Comparison of ENCODE assay signal across 8 cellular contexts in genomic region chr20:10447028-10447427, GRCh38. TPM values are rescaled to one million over a fixed set of nuclear protein-coding genes. Genes with fewer than 3 reads are reported as not detected.
DNase-seq lines count a peak whose midpoint lies in the region; ATAC-seq, FAIRE-seq and TF ChIP-seq lines count a peak whose summit lies in the region.

No MANE protein-coding gene starts in this region.

- no peak for FAIRE-seq in D721Med (lab: Jason Lieb, UNC)

- no peaks in the 10 kb centered on the region for H3K9me3 Mint-ChIP-seq in CD8-positive, alpha-beta memory T cell
- no peaks in the 10 kb centered on the region for H3K9me3 Mint-ChIP-seq in mesothelial cell of epicardium

- H3K79me2 ChIP-seq in OCI-LY7 (ENCODE audit: insufficient read depth, low read depth, low read length), result peaks cover 28% of the 10 kb centered on the region; the same call in 1 of the 2 replicates

- no peaks in the 10 kb centered on the region for H3K36me3 ChIP-seq in CD8-positive, alpha-beta memory T cell (ENCODE audit: insufficient read depth, low read length)
- peaks cover 5% of the 10 kb centered on the region for H3K36me3 ChIP-seq in OCI-LY7 (ENCODE audit: insufficient read depth, low read length)

- peak; percentile 12 to 66 (median 32) for DNase-seq in CD8-positive, alpha-beta memory T cell
- DNase-seq in OCI-LY7 (ENCODE audit: low spot score) (peak; percentile 54), mesothelial cell of epicardium (ENCODE audit: low spot score in 2 of 2, unreplicated experiment in 2 of 2) (no peak), posterior cingulate gyrus (no peak), D721Med (ENCODE audit: insufficient read length, low spot score) (no peak)
- peak; percentile 58 for DNase-seq in activated naive CD4-positive, alpha-beta T cell treated with Interleukin-2 at 50 U/mL for 16 hours

- H3K4me3 Mint-ChIP-seq in CD8-positive, alpha-beta memory T cell, result peak overlapping the region; percentile 49 to 89 (median 75)
- H3K4me3 Mint-ChIP-seq in mesothelial cell of epicardium, result no peak overlapping the region

- CTCF ChIA-PET in CD8-positive, alpha-beta memory T cell (lab: Charles Lee), result no interaction called here
- CTCF ChIA-PET in OCI-LY7 (lab: Charles Lee; ENCODE audit: unreplicated experiment), result no interaction called here

- H3K27me3 ChIP-seq in CD8-positive, alpha-beta memory T cell (ENCODE audit: insufficient read depth, low read length, poor library complexity, severe bottlenecking), result no peaks in the 10 kb centered on the region

- H4K20me1 ChIP-seq in OCI-LY7 (ENCODE audit: insufficient read depth, low read length), result peaks cover 3% of the 10 kb centered on the region; the same call in 1 of the 2 replicates

- no peak overlapping the region for H3K4me3 ChIP-seq in CD8-positive, alpha-beta memory T cell (ENCODE audit: low read length)
- H3K4me3 ChIP-seq in OCI-LY7 (ENCODE audit: low read depth, low read length, poor library complexity, severe bottlenecking), result peak overlapping the region; percentile 31

- H3K27me3 Mint-ChIP-seq in CD8-positive, alpha-beta memory T cell, result no peaks in the 10 kb centered on the region
- H3K27me3 Mint-ChIP-seq in mesothelial cell of epicardium (ENCODE audit: low read depth), result no peaks in the 10 kb centered on the region

- POLR2A ChIA-PET in CD8-positive, alpha-beta memory T cell (lab: Charles Lee), result no interaction called here
- POLR2A ChIA-PET in OCI-LY7 (lab: Charles Lee), result no interaction called here

- H3K4me1 Mint-ChIP-seq in CD8-positive, alpha-beta memory T cell, result peaks cover 18 to 29% (median 25%) of the 10 kb centered on the region in 3 donors
- H3K4me1 Mint-ChIP-seq in mesothelial cell of epicardium, result peaks cover 5% of the 10 kb centered on the region

- H3K4me1 ChIP-seq in CD8-positive, alpha-beta memory T cell (ENCODE audit: insufficient read depth, low read length), result peaks cover 6% of the 10 kb centered on the region
- peaks cover 13% of the 10 kb centered on the region for H3K4me1 ChIP-seq in OCI-LY7 (ENCODE audit: insufficient read depth, low read length, poor library complexity, severe bottlenecking)

- H3K36me3 Mint-ChIP-seq in CD8-positive, alpha-beta memory T cell, result peaks cover 0 to 3% (median 0%) of the 10 kb centered on the region in 3 donors
- H3K36me3 Mint-ChIP-seq in mesothelial cell of epicardium, result peaks cover 1% of the 10 kb centered on the region

- intact Hi-C loops in OCI-LY7 (cut with micrococcal nuclease; ENCODE audit: unreplicated experiment), result no loop called here
- intact Hi-C loops in posterior cingulate gyrus (cut with DNase I), result no loop called here

- ATAC-seq in GM19395 (IDR thresholded peaks at IDR 0.05; ENCODE audit: unreplicated experiment) (peak; percentile 99), HG03342 (IDR thresholded peaks at IDR 0.05; ENCODE audit: unreplicated experiment) (peak; percentile 99)

- H3K27ac ChIP-seq in CD8-positive, alpha-beta memory T cell (ENCODE audit: low read depth, low read length), result no peak overlapping the region
- H3K27ac ChIP-seq in OCI-LY7 (ENCODE audit: low read depth, low read length, poor library complexity, severe bottlenecking), result no peak overlapping the region

- no peaks in the 10 kb centered on the region for H3K9me3 ChIP-seq in CD8-positive, alpha-beta memory T cell (ENCODE audit: low read length)
- H3K9me3 ChIP-seq in OCI-LY7 (ENCODE audit: low read length), result no peaks in the 10 kb centered on the region

- BruUV-seq in OCI-LY7 (replicated peaks; lab: Mats Ljungman, UMichigan), result no TSS peak

- H3K27ac Mint-ChIP-seq in CD8-positive, alpha-beta memory T cell, result peak overlapping the region; percentile 14 to 81 (median 58)
- peak overlapping the region; percentile 4 for H3K27ac Mint-ChIP-seq in mesothelial cell of epicardium

- H3K4me2 ChIP-seq in OCI-LY7 (ENCODE audit: low read length), result peak overlapping the region; percentile 57

- no peaks in the 10 kb centered on the region for H3K9me2 ChIP-seq in OCI-LY7 (ENCODE audit: insufficient read depth, low read length)

- TF ChIP-seq CTCF in OCI-LY7 (conservative IDR thresholded peaks at IDR 0.05; ENCODE audit: low read length) (peak; percentile 29; the same call in 1 of the 2 replicates), mesothelial cell of epicardium (IDR thresholded peaks at IDR 0.05; ENCODE audit: unreplicated experiment) (no peak), D721Med (IDR thresholded peaks at IDR 0.05; ENCODE audit: insufficient read depth, missing control alignments) (no peak)

- H2AFZ ChIP-seq in OCI-LY7 (ENCODE audit: low read length), result peak overlapping the region; percentile 68

RNA-seq across cellular contexts. Expression of gene SLX4IP, which starts 11.9 kb away (rescaled TPM):
- 1 to 10 TPM; 7.0 to 8.0 TPM for total RNA-seq in CD8-positive, alpha-beta memory T cell
- 1.5 TPM for polyA plus RNA-seq in CD8-positive, alpha-beta memory T cell
- 3.4 and 4.1 TPM in 2 replicates for total RNA-seq in OCI-LY7 (2014; rRNA removed; shearing (Covaris generic))
- total RNA-seq in OCI-LY7 (2022) (8.7 and 9.2 TPM in 2 replicates), mesothelial cell of epicardium (10.3 to 11.2 TPM (median 10.4 TPM) in 3 replicates)

RNA-seq across cellular contexts. Expression of gene MKKS, which starts 13.0 kb away (rescaled TPM):
- 1 to 10 TPM; 7.7 to 8.2 TPM for total RNA-seq in CD8-positive, alpha-beta memory T cell
- polyA plus RNA-seq in CD8-positive, alpha-beta memory T cell, result 37.7 TPM
- total RNA-seq in OCI-LY7 (2014; rRNA removed; shearing (Covaris generic)), result 1.0 and 1.4 TPM in 2 replicates
- total RNA-seq in OCI-LY7 (2022), result 5.6 and 5.9 TPM in 2 replicates
- 9.9 to 11.8 TPM (median 10.7 TPM) in 3 replicates for total RNA-seq in mesothelial cell of epicardium

Comparison
In these comparisons a context has a peak if more than half of its experiments do, and no peak if none do; other contexts are left out.
1. DNase-seq: peak in CD8-positive, alpha-beta memory T cell (5 of 5), OCI-LY7 (single experiment) and activated naive CD4-positive, alpha-beta T cell treated with Interleukin-2 at 50 U/mL for 16 hours (single experiment); none in mesothelial cell of epicardium (0 of 2), posterior cingulate gyrus (0 of 10) and D721Med (single experiment).